ENCODE assay signal across 25 cellular contexts in genomic region chr2:107354143-107354542, GRCh38.
"Had no signal": no experiment of that assay in that cellular context is flagged by ENCODE, and none has a peak within 500 bp of the region (broad histone marks: within the 10 kb centered on the region; RNA-seq: fewer than 3 reads in every experiment).

No MANE protein-coding gene starts in this region.

- H3K4me3 ChIP-seq: coronary artery, dorsolateral prefrontal cortex, esophagus muscularis mucosa, esophagus squamous epithelium, gastrocnemius medialis, gastroesophageal sphincter, heart left ventricle, heart right ventricle, hepatocyte had no signal

- H3K79me2 ChIP-seq: hepatocyte had no signal

- ATAC-seq: effector memory CD8-positive, alpha-beta T cell; esophagus mucosa; foreskin keratinocyte; gastrocnemius medialis; gastroesophageal sphincter; heart left ventricle; heart right ventricle had no signal

- H3K9me3 ChIP-seq: esophagus muscularis mucosa, gastrocnemius medialis had no signal

- H3K4me2 ChIP-seq: hepatocyte had no signal

- H2AFZ ChIP-seq: hepatocyte had no signal

- DNase-seq: cortex of kidney; dermis blood vessel endothelial cell; dorsolateral prefrontal cortex; effector CD4-positive, alpha-beta T cell; effector CD8-positive, alpha-beta T cell; effector memory CD4-positive, alpha-beta T cell; effector memory CD8-positive, alpha-beta T cell; endodermal cell; erythroblast; esophagus squamous epithelium; foreskin fibroblast; foreskin keratinocyte; foreskin melanocyte; gastrocnemius medialis; glutamatergic neuron; head of caudate nucleus; heart left ventricle; heart right ventricle; hippocampal formation had no signal

- H3K4me1 ChIP-seq: esophagus muscularis mucosa, esophagus squamous epithelium, foreskin keratinocyte, gastrocnemius medialis, gastroesophageal sphincter, heart left ventricle, heart right ventricle had no signal

- H3K36me3 ChIP-seq: esophagus muscularis mucosa, esophagus squamous epithelium, gastrocnemius medialis, gastroesophageal sphincter, heart left ventricle, heart right ventricle had no signal

- H3K27me3 ChIP-seq: dorsolateral prefrontal cortex, esophagus muscularis mucosa, esophagus squamous epithelium, foreskin keratinocyte, gastrocnemius medialis, gastroesophageal sphincter, heart left ventricle, heart right ventricle, hepatocyte had no signal

- H3K27ac ChIP-seq: coronary artery, dorsolateral prefrontal cortex, epithelial cell of prostate, esophagus muscularis mucosa, esophagus squamous epithelium, foreskin keratinocyte, gastrocnemius medialis, gastroesophageal sphincter, heart left ventricle, heart right ventricle, hepatocyte had no signal
